2 cellular contexts compared by ENCODE assay signal in the genomic region with DNA sequence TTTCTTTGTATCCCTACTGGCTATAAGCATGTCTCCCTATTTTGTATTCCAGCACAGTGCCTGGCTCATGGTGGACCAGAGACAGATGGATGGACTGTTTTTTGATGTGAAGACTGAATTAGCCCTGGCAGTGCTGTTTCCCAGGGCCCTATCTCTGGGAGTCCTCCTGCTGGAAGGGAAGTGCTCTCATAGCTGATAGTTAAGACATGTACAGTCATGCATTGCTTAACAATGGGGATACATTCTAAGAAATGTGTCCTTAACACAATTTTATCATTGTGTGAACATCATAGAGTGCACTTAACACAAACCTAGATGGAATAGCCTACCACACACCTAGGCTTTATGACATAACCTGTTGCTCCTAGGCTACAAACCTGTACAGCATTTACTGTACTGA.
TF ChIP-seq lines count a peak whose summit lies in the region.

No MANE protein-coding gene starts in this region.

TF ChIP-seq in K562, 482 proteins besides CTCF, POLR2A, EP300 and RAD21 (continues in another document):
- peak; percentile 49 for TF ChIP-seq CBFA2T3 (IDR thresholded peaks at IDR 0.05)
- TF ChIP-seq SMARCA4 (IDR thresholded peaks at IDR 0.05), result 0 out of 2 replicates have a peak, but pooled peaks have one; percentile 30
- no peak for TF ChIP-seq POLR2G (IDR thresholded peaks at IDR 0.05; ENCODE audit: low read depth, low read length)
- no peak for TF ChIP-seq FOXA1 (IDR thresholded peaks at IDR 0.05; ENCODE audit: borderline replicate concordance)
- TF ChIP-seq SIX5 (IDR thresholded peaks at IDR 0.05; ENCODE audit: borderline replicate concordance in 1 of 2, insufficient read depth in 1 of 2, low read depth in 1 of 2, low read length in 2 of 2), result no peak
- no peak for TF ChIP-seq ZNF778 (CRISPR knock-in tag; IDR thresholded peaks at IDR 0.05)
- no peak for TF ChIP-seq ZNF583 (CRISPR knock-in tag; IDR thresholded peaks at IDR 0.05)
- TF ChIP-seq STAG1 (CRISPR knock-in tag; IDR thresholded peaks at IDR 0.05; ENCODE audit: borderline replicate concordance), result no peak
- no peak for TF ChIP-seq NCOA1 (IDR thresholded peaks at IDR 0.05; ENCODE audit: low read depth)
- TF ChIP-seq, protein P1, sequence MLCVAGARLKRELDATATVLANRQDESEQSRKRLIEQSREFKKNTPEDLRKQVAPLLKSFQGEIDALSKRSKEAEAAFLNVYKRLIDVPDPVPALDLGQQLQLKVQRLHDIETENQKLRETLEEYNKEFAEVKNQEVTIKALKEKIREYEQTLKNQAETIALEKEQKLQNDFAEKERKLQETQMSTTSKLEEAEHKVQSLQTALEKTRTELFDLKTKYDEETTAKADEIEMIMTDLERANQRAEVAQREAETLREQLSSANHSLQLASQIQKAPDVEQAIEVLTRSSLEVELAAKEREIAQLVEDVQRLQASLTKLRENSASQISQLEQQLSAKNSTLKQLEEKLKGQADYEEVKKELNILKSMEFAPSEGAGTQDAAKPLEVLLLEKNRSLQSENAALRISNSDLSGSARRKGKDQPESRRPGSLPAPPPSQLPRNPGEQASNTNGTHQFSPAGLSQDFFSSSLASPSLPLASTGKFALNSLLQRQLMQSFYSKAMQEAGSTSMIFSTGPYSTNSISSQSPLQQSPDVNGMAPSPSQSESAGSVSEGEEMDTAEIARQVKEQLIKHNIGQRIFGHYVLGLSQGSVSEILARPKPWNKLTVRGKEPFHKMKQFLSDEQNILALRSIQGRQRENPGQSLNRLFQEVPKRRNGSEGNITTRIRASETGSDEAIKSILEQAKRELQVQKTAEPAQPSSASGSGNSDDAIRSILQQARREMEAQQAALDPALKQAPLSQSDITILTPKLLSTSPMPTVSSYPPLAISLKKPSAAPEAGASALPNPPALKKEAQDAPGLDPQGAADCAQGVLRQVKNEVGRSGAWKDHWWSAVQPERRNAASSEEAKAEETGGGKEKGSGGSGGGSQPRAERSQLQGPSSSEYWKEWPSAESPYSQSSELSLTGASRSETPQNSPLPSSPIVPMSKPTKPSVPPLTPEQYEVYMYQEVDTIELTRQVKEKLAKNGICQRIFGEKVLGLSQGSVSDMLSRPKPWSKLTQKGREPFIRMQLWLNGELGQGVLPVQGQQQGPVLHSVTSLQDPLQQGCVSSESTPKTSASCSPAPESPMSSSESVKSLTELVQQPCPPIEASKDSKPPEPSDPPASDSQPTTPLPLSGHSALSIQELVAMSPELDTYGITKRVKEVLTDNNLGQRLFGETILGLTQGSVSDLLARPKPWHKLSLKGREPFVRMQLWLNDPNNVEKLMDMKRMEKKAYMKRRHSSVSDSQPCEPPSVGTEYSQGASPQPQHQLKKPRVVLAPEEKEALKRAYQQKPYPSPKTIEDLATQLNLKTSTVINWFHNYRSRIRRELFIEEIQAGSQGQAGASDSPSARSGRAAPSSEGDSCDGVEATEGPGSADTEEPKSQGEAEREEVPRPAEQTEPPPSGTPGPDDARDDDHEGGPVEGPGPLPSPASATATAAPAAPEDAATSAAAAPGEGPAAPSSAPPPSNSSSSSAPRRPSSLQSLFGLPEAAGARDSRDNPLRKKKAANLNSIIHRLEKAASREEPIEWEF (CRISPR knock-in tag; IDR thresholded peaks at IDR 0.05), result no peak
- TF ChIP-seq, protein P2, sequence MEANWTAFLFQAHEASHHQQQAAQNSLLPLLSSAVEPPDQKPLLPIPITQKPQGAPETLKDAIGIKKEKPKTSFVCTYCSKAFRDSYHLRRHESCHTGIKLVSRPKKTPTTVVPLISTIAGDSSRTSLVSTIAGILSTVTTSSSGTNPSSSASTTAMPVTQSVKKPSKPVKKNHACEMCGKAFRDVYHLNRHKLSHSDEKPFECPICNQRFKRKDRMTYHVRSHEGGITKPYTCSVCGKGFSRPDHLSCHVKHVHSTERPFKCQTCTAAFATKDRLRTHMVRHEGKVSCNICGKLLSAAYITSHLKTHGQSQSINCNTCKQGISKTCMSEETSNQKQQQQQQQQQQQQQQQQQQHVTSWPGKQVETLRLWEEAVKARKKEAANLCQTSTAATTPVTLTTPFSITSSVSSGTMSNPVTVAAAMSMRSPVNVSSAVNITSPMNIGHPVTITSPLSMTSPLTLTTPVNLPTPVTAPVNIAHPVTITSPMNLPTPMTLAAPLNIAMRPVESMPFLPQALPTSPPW (CRISPR knock-in tag; IDR thresholded peaks at IDR 0.05), result no peak
- TF ChIP-seq ZNF3 (CRISPR knock-in tag; IDR thresholded peaks at IDR 0.05), result no peak
- no peak for TF ChIP-seq HMG20A (CRISPR knock-in tag; conservative IDR thresholded peaks at IDR 0.05)
- TF ChIP-seq, protein P3, sequence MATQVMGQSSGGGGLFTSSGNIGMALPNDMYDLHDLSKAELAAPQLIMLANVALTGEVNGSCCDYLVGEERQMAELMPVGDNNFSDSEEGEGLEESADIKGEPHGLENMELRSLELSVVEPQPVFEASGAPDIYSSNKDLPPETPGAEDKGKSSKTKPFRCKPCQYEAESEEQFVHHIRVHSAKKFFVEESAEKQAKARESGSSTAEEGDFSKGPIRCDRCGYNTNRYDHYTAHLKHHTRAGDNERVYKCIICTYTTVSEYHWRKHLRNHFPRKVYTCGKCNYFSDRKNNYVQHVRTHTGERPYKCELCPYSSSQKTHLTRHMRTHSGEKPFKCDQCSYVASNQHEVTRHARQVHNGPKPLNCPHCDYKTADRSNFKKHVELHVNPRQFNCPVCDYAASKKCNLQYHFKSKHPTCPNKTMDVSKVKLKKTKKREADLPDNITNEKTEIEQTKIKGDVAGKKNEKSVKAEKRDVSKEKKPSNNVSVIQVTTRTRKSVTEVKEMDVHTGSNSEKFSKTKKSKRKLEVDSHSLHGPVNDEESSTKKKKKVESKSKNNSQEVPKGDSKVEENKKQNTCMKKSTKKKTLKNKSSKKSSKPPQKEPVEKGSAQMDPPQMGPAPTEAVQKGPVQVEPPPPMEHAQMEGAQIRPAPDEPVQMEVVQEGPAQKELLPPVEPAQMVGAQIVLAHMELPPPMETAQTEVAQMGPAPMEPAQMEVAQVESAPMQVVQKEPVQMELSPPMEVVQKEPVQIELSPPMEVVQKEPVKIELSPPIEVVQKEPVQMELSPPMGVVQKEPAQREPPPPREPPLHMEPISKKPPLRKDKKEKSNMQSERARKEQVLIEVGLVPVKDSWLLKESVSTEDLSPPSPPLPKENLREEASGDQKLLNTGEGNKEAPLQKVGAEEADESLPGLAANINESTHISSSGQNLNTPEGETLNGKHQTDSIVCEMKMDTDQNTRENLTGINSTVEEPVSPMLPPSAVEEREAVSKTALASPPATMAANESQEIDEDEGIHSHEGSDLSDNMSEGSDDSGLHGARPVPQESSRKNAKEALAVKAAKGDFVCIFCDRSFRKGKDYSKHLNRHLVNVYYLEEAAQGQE (CRISPR knock-in tag; IDR thresholded peaks at IDR 0.05; ENCODE audit: low read depth), result no peak
- no peak for TF ChIP-seq RFX5 (IDR thresholded peaks at IDR 0.05; ENCODE audit: low read depth, low read length)
- TF ChIP-seq NFE2 (IDR thresholded peaks at IDR 0.05; ENCODE audit: low read depth), result peak; percentile 78
- TF ChIP-seq NFIC (IDR thresholded peaks at IDR 0.05), result no peak
- TF ChIP-seq ARID2 (IDR thresholded peaks at IDR 0.05), result no peak
- TF ChIP-seq ASH1L (IDR thresholded peaks at IDR 0.05; ENCODE audit: borderline replicate concordance, low read depth, partially characterized antibody), result no peak
- no peak for TF ChIP-seq RFX7 (CRISPR knock-in tag; IDR thresholded peaks at IDR 0.05)
- TF ChIP-seq ZNF184 (CRISPR knock-in tag; IDR thresholded peaks at IDR 0.05), result no peak
- no peak for TF ChIP-seq ZKSCAN8 (CRISPR knock-in tag; IDR thresholded peaks at IDR 0.05)
- TF ChIP-seq RBM15 (IDR thresholded peaks at IDR 0.05; ENCODE audit: insufficient read depth, low read length), result no peak
- peak; percentile 42 for TF ChIP-seq TCF3 (CRISPR knock-in tag; IDR thresholded peaks at IDR 0.05)

TF ChIP-seq in SK-N-SH, 30 proteins besides CTCF, POLR2A, EP300 and RAD21:
- no peak for TF ChIP-seq POLR2AphosphoS5 (IDR thresholded peaks at IDR 0.05; ENCODE audit: low read depth, low read length)
- no peak for TF ChIP-seq JUND (IDR thresholded peaks at IDR 0.05)
- no peak for TF ChIP-seq TEAD4 (IDR thresholded peaks at IDR 0.05; ENCODE audit: borderline replicate concordance, insufficient read depth)
- TF ChIP-seq, protein P3 (IDR thresholded peaks at IDR 0.05; ENCODE audit: low read depth, low read length), result no peak
- TF ChIP-seq YY1 (IDR thresholded peaks at IDR 0.05; ENCODE audit: low read depth), result no peak
- TF ChIP-seq, protein P4, sequence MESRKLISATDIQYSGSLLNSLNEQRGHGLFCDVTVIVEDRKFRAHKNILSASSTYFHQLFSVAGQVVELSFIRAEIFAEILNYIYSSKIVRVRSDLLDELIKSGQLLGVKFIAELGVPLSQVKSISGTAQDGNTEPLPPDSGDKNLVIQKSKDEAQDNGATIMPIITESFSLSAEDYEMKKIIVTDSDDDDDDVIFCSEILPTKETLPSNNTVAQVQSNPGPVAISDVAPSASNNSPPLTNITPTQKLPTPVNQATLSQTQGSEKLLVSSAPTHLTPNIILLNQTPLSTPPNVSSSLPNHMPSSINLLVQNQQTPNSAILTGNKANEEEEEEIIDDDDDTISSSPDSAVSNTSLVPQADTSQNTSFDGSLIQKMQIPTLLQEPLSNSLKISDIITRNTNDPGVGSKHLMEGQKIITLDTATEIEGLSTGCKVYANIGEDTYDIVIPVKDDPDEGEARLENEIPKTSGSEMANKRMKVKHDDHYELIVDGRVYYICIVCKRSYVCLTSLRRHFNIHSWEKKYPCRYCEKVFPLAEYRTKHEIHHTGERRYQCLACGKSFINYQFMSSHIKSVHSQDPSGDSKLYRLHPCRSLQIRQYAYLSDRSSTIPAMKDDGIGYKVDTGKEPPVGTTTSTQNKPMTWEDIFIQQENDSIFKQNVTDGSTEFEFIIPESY (IDR thresholded peaks at IDR 0.05; ENCODE audit: borderline replicate concordance, low read depth), result no peak
- no peak for TF ChIP-seq FOSL2 (IDR thresholded peaks at IDR 0.05; ENCODE audit: borderline replicate concordance, low read depth)
- no peak for TF ChIP-seq TCF12 (IDR thresholded peaks at IDR 0.05)
- no peak for TF ChIP-seq CHD2 (IDR thresholded peaks at IDR 0.05; ENCODE audit: low read length, partially characterized antibody)
- TF ChIP-seq, protein P5, sequence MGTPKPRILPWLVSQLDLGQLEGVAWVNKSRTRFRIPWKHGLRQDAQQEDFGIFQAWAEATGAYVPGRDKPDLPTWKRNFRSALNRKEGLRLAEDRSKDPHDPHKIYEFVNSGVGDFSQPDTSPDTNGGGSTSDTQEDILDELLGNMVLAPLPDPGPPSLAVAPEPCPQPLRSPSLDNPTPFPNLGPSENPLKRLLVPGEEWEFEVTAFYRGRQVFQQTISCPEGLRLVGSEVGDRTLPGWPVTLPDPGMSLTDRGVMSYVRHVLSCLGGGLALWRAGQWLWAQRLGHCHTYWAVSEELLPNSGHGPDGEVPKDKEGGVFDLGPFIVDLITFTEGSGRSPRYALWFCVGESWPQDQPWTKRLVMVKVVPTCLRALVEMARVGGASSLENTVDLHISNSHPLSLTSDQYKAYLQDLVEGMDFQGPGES (IDR thresholded peaks at IDR 0.05; ENCODE audit: low read depth, low read length), result no peak
- TF ChIP-seq, protein P6, sequence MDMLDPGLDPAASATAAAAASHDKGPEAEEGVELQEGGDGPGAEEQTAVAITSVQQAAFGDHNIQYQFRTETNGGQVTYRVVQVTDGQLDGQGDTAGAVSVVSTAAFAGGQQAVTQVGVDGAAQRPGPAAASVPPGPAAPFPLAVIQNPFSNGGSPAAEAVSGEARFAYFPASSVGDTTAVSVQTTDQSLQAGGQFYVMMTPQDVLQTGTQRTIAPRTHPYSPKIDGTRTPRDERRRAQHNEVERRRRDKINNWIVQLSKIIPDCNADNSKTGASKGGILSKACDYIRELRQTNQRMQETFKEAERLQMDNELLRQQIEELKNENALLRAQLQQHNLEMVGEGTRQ (IDR thresholded peaks at IDR 0.05; ENCODE audit: borderline replicate concordance, low read depth, low read length), result no peak
- TF ChIP-seq SMC3 (IDR thresholded peaks at IDR 0.05; ENCODE audit: low read depth, low read length), result no peak
- TF ChIP-seq NFIC (IDR thresholded peaks at IDR 0.05; ENCODE audit: borderline replicate concordance), result no peak
- TF ChIP-seq, protein P7, sequence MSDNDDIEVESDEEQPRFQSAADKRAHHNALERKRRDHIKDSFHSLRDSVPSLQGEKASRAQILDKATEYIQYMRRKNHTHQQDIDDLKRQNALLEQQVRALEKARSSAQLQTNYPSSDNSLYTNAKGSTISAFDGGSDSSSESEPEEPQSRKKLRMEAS (IDR thresholded peaks at IDR 0.05; ENCODE audit: low read depth), result no peak
- TF ChIP-seq MXI1 (IDR thresholded peaks at IDR 0.05; ENCODE audit: low read depth, low read length), result no peak
- TF ChIP-seq, protein P8, sequence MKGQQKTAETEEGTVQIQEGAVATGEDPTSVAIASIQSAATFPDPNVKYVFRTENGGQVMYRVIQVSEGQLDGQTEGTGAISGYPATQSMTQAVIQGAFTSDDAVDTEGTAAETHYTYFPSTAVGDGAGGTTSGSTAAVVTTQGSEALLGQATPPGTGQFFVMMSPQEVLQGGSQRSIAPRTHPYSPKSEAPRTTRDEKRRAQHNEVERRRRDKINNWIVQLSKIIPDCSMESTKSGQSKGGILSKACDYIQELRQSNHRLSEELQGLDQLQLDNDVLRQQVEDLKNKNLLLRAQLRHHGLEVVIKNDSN (IDR thresholded peaks at IDR 0.05; ENCODE audit: borderline replicate concordance, low read depth), result no peak
- TF ChIP-seq FOXM1 (IDR thresholded peaks at IDR 0.05; ENCODE audit: low read depth), result no peak
TF ChIP-seq in SK-N-SH: peak in this region for 0.
